In genomic region chr3:143090486-143090885, GRCh38 we compare ENCODE assay signal across 15 cellular contexts. TPM values are rescaled to one million over a fixed set of nuclear protein-coding genes. Genes with fewer than 3 reads are reported as not detected.
DNase-seq lines count a peak whose midpoint lies in the region; ATAC-seq and TF ChIP-seq lines count a peak whose summit lies in the region.
"Had no signal": no experiment of that assay in that cellular context is flagged by ENCODE, and none has a peak within 500 bp of the region (broad histone marks: within the 10 kb centered on the region; RNA-seq: fewer than 3 reads in every experiment).

No MANE protein-coding gene starts in this region.

- TF ChIP-seq CTCF in brain (conservative IDR thresholded peaks at IDR 0.05) (no peak), progenitor cell of endocrine pancreas (IDR thresholded peaks at IDR 0.05; ENCODE audit: unreplicated experiment) (no peak)

- peak overlapping the region in 4 of 5 experiments; percentile 29 to 66 (median 42) for H3K27ac Mint-ChIP-seq in brain
- H3K27ac Mint-ChIP-seq in progenitor cell of endocrine pancreas: peak overlapping the region; percentile 3
- H3K27ac Mint-ChIP-seq: activated T-helper 17 cell treated with anti-CD3 and anti-CD28 coated beads, Interleukin-2, amount 50 U/mL, for 72 hours; CD4-positive, CD25-positive, alpha-beta regulatory T cell had no signal

- H3K27me3 Mint-ChIP-seq in brain: peaks cover 7% of the 10 kb centered on the region
- H3K27me3 Mint-ChIP-seq in progenitor cell of endocrine pancreas: no peaks in the 10 kb centered on the region
- H3K27me3 Mint-ChIP-seq: activated T-helper 17 cell treated with anti-CD3 and anti-CD28 coated beads, Interleukin-2, amount 50 U/mL, for 72 hours; CD4-positive, CD25-positive, alpha-beta regulatory T cell; naive B cell had no signal

- H3K36me3 Mint-ChIP-seq in brain (no peaks in the 10 kb centered on the region), progenitor cell of endocrine pancreas (ENCODE audit: insufficient read depth) (peaks cover 2% of the 10 kb centered on the region)
- H3K36me3 Mint-ChIP-seq: CD4-positive, CD25-positive, alpha-beta regulatory T cell; naive B cell had no signal

- no peak for ATAC-seq in GM19395 (IDR thresholded peaks at IDR 0.05; ENCODE audit: unreplicated experiment)
- ATAC-seq: activated T-helper 17 cell treated with anti-CD3 and anti-CD28 coated beads, Interleukin-2, amount 50 U/mL, for 72 hours had no signal

- peaks cover 9 to 16% (median 11%) of the 10 kb centered on the region in 5 experiments for H3K9me3 Mint-ChIP-seq in brain
- H3K9me3 Mint-ChIP-seq in progenitor cell of endocrine pancreas (ENCODE audit: low read depth): no peaks in the 10 kb centered on the region
- H3K9me3 Mint-ChIP-seq: activated T-helper 17 cell treated with anti-CD3 and anti-CD28 coated beads, Interleukin-2, amount 50 U/mL, for 72 hours; CD4-positive, CD25-positive, alpha-beta regulatory T cell had no signal

- DNase-seq in DMS53 (lab: John Stamatoyannopoulos, UW): peak; percentile 22
- DNase-seq in DMS53 treated with DMSO at 0.1 percent for 48 hours (lab: John Stamatoyannopoulos, UW; ENCODE audit: unreplicated experiment): no peak
- DNase-seq in NCI-H2029 (lab: John Stamatoyannopoulos, UW): peak; percentile 65
- no peak for DNase-seq in progenitor cell of endocrine pancreas (ENCODE audit: low spot score, unreplicated experiment)
- no peak for DNase-seq in inferior parietal cortex (ENCODE audit: extremely low spot score)
- no peak for DNase-seq in activated effector memory CD4-positive, alpha-beta T cell treated with Interleukin-2 at 50 U/mL for 16 hours
- DNase-seq: 8988T; amniotic stem cell; CD4-positive, CD25-positive, alpha-beta regulatory T cell; GF-D8; naive B cell; uterus had no signal

- H3K4me3 Mint-ChIP-seq in brain (peak overlapping the region in 2 of 5 experiments; percentile 5 to 51), progenitor cell of endocrine pancreas (ENCODE audit: low read depth) (no peak overlapping the region)
- H3K4me3 Mint-ChIP-seq: activated T-helper 17 cell treated with anti-CD3 and anti-CD28 coated beads, Interleukin-2, amount 50 U/mL, for 72 hours; CD4-positive, CD25-positive, alpha-beta regulatory T cell; naive B cell had no signal

- peaks cover 14% of the 10 kb centered on the region for H3K4me1 Mint-ChIP-seq in brain
- H3K4me1 Mint-ChIP-seq in progenitor cell of endocrine pancreas (ENCODE audit: low read depth): no peaks in the 10 kb centered on the region
- H3K4me1 Mint-ChIP-seq: naive B cell had no signal

RNA-seq across cellular contexts. Expression of gene CHST2, which starts 29.1 kb away (rescaled TPM):
- polyA plus RNA-seq in brain (ENCODE audit: insufficient read depth, low read depth, low replicate concordance): 5.2 TPM
- total RNA-seq in progenitor cell of endocrine pancreas: 10.8 and 13.2 TPM in 2 replicates

Comparison
In these comparisons a context has a peak if more than half of its experiments do, and no peak if none do; other contexts are left out.
1. DNase-seq: peak in DMS53 (single experiment) and NCI-H2029 (single experiment); none in DMS53 treated with DMSO at 0.1 percent for 48 hours (single experiment), progenitor cell of endocrine pancreas (single experiment), inferior parietal cortex (single experiment) and activated effector memory CD4-positive, alpha-beta T cell treated with Interleukin-2 at 50 U/mL for 16 hours (single experiment).